Comparison of ENCODE assay signal across 8 cellular contexts in genomic region chr16:3123986-3124886, GRCh38. TPM values are rescaled to one million over a fixed set of nuclear protein-coding genes. Genes with fewer than 3 reads are reported as not detected.
DNase-seq lines count a peak whose midpoint lies in the region; ATAC-seq, FAIRE-seq and TF ChIP-seq lines count a peak whose summit lies in the region.

No MANE protein-coding gene starts in this region.

- H3K27ac Mint-ChIP-seq in progenitor cell of endocrine pancreas, result peak overlapping the region; percentile 95

- TF ChIP-seq POLR2A in GM12891 (IDR thresholded peaks at IDR 0.05; ENCODE audit: low read depth, low read length), result peak; percentile 68

- H3K27me3 Mint-ChIP-seq in progenitor cell of endocrine pancreas, result no peaks in the 10 kb centered on the region

- H3K27me3 ChIP-seq in adipocyte (replicated peaks; ENCODE audit: control insufficient read depth, insufficient read depth, low read length) (no peaks in the 10 kb centered on the region), heart right ventricle (no peaks in the 10 kb centered on the region)

- H3K4me1 ChIP-seq in adipocyte (ENCODE audit: control insufficient read depth, insufficient read depth, low read length) (peaks cover 11% of the 10 kb centered on the region), heart right ventricle (peaks cover 4 to 43% (median 29%) of the 10 kb centered on the region in 9 donors)

- peaks cover 20% of the 10 kb centered on the region for H3K36me3 ChIP-seq in adipocyte (ENCODE audit: control insufficient read depth, insufficient read depth, low read length, severe bottlenecking)
- peaks cover 0 to 30% (median 10%) of the 10 kb centered on the region in 9 donors for H3K36me3 ChIP-seq in heart right ventricle

- FAIRE-seq in GM12891 (lab: Jason Lieb, UNC), result peak; percentile 99

- no peaks in the 10 kb centered on the region for H3K9me3 ChIP-seq in adipocyte (ENCODE audit: control insufficient read depth, low read length)
- H3K9me3 ChIP-seq in heart right ventricle, result no peaks in the 10 kb centered on the region

- no peaks in the 10 kb centered on the region for H3K9me3 Mint-ChIP-seq in progenitor cell of endocrine pancreas (ENCODE audit: low read depth)

- peaks cover 8% of the 10 kb centered on the region for H3K4me1 Mint-ChIP-seq in progenitor cell of endocrine pancreas (ENCODE audit: low read depth)

- TF ChIP-seq CTCF in heart right ventricle (IDR thresholded peaks at IDR 0.05) (peak in 5 of 9 donors; percentile 29 to 48 (median 37)), progenitor cell of endocrine pancreas (IDR thresholded peaks at IDR 0.05; ENCODE audit: unreplicated experiment) (peak; percentile 41)

- peak overlapping the region; percentile 86 for H3K9ac ChIP-seq in adipocyte (ENCODE audit: low read length)

- peaks cover 12% of the 10 kb centered on the region for H3K36me3 Mint-ChIP-seq in progenitor cell of endocrine pancreas (ENCODE audit: insufficient read depth)

- H3K4me3 ChIP-seq in adipocyte (ENCODE audit: low read length) (peak overlapping the region; percentile 91), heart right ventricle (peak overlapping the region; percentile 39 to 99 (median 71))

- peak overlapping the region; percentile 82 for H3K4me3 Mint-ChIP-seq in progenitor cell of endocrine pancreas (ENCODE audit: low read depth)

- DNase-seq in GM12891 (ENCODE audit: insufficient read length, low spot score) (peak; percentile 93), NCI-H1417 treated with DMSO at 0.1 percent for 48 hours (lab: John Stamatoyannopoulos, UW) (peak; percentile 86), SW 1271 (lab: John Stamatoyannopoulos, UW) (peak; percentile 85 to 90), adipocyte (ENCODE audit: low read depth) (peak; percentile 99), heart right ventricle (peak; percentile 96 to 97), progenitor cell of endocrine pancreas (ENCODE audit: low spot score, unreplicated experiment) (peak; percentile 91), ureter (ENCODE audit: low spot score) (peak; percentile 97)

- intact Hi-C loops in heart right ventricle (cut with DNase I), result loop anchor here in 1 of 10 donors (2.0 kb wide), 1 partner anchor 17 kb away; no protein-coding TSS in a partner anchor

- peak overlapping the region; percentile 25 to 90 (median 76) for H3K27ac ChIP-seq in heart right ventricle

- peak; percentile 90 for ATAC-seq in HG02798 (IDR thresholded peaks at IDR 0.05; ENCODE audit: poor library complexity, unreplicated experiment)
- ATAC-seq in heart right ventricle, result peak; percentile 93 to 98 (median 98)

- 0% methylated on average over 72 of the region's 72 CpGs for whole genome bisulfite sequencing in heart right ventricle, 2 donors

TF ChIP-seq in GM12891, 5 proteins besides CTCF, POLR2A, EP300 and RAD21:
- no peak for TF ChIP-seq POU2F2 (IDR thresholded peaks at IDR 0.05; ENCODE audit: low read depth, low read length)
- TF ChIP-seq POLR2AphosphoS5 (IDR thresholded peaks at IDR 0.05; ENCODE audit: low read depth, low read length), result peak; percentile 67; the same call in 1 of the 2 replicates
- peak; percentile 82 for TF ChIP-seq TAF1 (IDR thresholded peaks at IDR 0.05; ENCODE audit: low read depth, low read length)
- TF ChIP-seq SPI1 (IDR thresholded peaks at IDR 0.05; ENCODE audit: low read depth, low read length), result no peak
- TF ChIP-seq PAX5 (IDR thresholded peaks at IDR 0.05; ENCODE audit: insufficient read depth, low read length, severe bottlenecking), result peak; percentile 60

RNA-seq across cellular contexts. Expression of gene ZNF213, which starts 10.6 kb away (rescaled TPM):
- 3.7 TPM for polyA plus RNA-seq in GM12891 (2012; ENCODE audit: low read depth, missing spikeins)
- total RNA-seq in heart right ventricle (1 to 10 TPM; 5.9 to 9.2 (median 7.7) TPM), progenitor cell of endocrine pancreas (13.1 and 13.4 TPM in 2 replicates), ureter (12.6 TPM)
- 10 to 100 TPM in 1 of 2 donors, 1 to 10 TPM in 1; 6.9 to 10.1 TPM for polyA plus RNA-seq in heart right ventricle

RNA-seq across cellular contexts. Expression of gene ZNF205, which starts 11.8 kb away (rescaled TPM):
- polyA plus RNA-seq in GM12891 (2012; ENCODE audit: low read depth, missing spikeins), result 0.05 TPM
- total RNA-seq in heart right ventricle, result 1 to 10 TPM; 5.8 to 9.0 (median 7.6) TPM
- 10 to 100 TPM; 13.8 to 26.9 TPM for polyA plus RNA-seq in heart right ventricle
- total RNA-seq in progenitor cell of endocrine pancreas, result 23.3 and 23.9 TPM in 2 replicates
- 8.2 TPM for total RNA-seq in ureter

RNA-seq across cellular contexts. Expression of gene ZSCAN10, which starts 25.1 kb away (rescaled TPM):
- 0.06 TPM for polyA plus RNA-seq in GM12891 (2012; ENCODE audit: low read depth, missing spikeins)
- not detected for total RNA-seq in heart right ventricle
- polyA plus RNA-seq in heart right ventricle, result under 1 TPM; 0.01 to 0.07 TPM
- 0.33 and 0.34 TPM in 2 replicates for total RNA-seq in progenitor cell of endocrine pancreas
- total RNA-seq in ureter, result not detected

RNA-seq across cellular contexts. Expression of gene IL32, which starts 58.8 kb away (rescaled TPM):
- 512 TPM for polyA plus RNA-seq in GM12891 (2012; ENCODE audit: low read depth, missing spikeins)
- 100 to 1,000 TPM in 1 of 10 donors, 10 to 100 TPM in 9; 23.4 to 204 (median 45.4) TPM for total RNA-seq in heart right ventricle
- polyA plus RNA-seq in heart right ventricle, result 100 to 1,000 TPM in 1 of 2 donors, 10 to 100 TPM in 1; 80.6 to 116 TPM
- 2.9 and 4.6 TPM in 2 replicates for total RNA-seq in progenitor cell of endocrine pancreas
- 13.7 TPM for total RNA-seq in ureter

Comparison
In these comparisons a context has a peak if more than half of its experiments do, and no peak if none do; other contexts are left out.
1. Peak in every context shown above with its lines: DNase-seq, ATAC-seq, H3K4me3 ChIP-seq and H3K27ac ChIP-seq.